Comparison of ENCODE assay signal across 5 cellular contexts in the genomic region with DNA sequence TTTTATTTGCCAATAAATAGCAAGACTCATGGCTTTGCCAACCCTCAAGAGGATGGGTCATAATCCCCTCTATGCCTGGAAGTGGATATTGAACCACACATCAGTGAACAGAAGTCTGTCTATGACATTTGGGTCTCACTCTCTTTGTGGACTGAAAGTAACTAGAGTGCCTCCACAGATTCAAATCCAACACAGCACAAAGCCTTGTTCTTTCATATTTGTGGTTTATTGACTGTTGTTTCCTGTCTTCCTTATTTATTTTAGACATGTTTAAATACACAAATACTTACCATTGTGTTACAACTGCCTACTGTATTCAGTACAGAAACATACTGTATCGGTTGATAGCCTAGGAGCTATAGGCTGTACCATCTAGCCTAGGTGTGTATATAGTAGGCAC.
"Had no signal": no experiment of that assay in that cellular context is flagged by ENCODE, and none has a peak within 500 bp of the region (broad histone marks: within the 10 kb centered on the region; RNA-seq: fewer than 3 reads in every experiment).

No MANE protein-coding gene starts in this region.

- ATAC-seq: GM23338, K562 had no signal

- H3K4me3 ChIP-seq: GM23338, K562 had no signal

- DNase-seq: H9, HCEC 1CT, IMR-90 had no signal
